15 cellular contexts compared by ENCODE assay signal in genomic region chr5:146426305-146426704, GRCh38.
"Had no signal": no experiment of that assay in that cellular context is flagged by ENCODE, and none has a peak within 500 bp of the region (broad histone marks: within the 10 kb centered on the region; RNA-seq: fewer than 3 reads in every experiment).

No MANE protein-coding gene starts in this region.

- H3K9me3 ChIP-seq: gastroesophageal sphincter, heart right ventricle, tibial artery had no signal

- H3K4me3 ChIP-seq: gastroesophageal sphincter, heart right ventricle, tibial artery had no signal

- H3K27ac ChIP-seq: gastroesophageal sphincter, heart right ventricle, tibial artery had no signal

- FAIRE-seq: bronchial epithelial cell had no signal

- ATAC-seq: stimulated activated naive CD8-positive, alpha-beta T cell treated with anti-CD3 and anti-CD28 coated beads, Interleukin-15, Interleukin-2, amounts not matched to agents 100 U/mL and 50 U/mL, for 24 hours had no signal

- H3K36me3 ChIP-seq: gastroesophageal sphincter, heart right ventricle, tibial artery had no signal

- DNase-seq: activated CD4-positive, CD25-positive, alpha-beta regulatory T cell treated with anti-CD3 and anti-CD28 coated beads, Interleukin-2, amount 50 U/mL, for 72 hours; activated CD8-positive, alpha-beta memory T cell treated with anti-CD3 and anti-CD28 coated beads for 24 hours; activated effector memory CD4-positive, alpha-beta T cell treated with anti-CD3 and anti-CD28 coated beads, Interleukin-2, amount 50 U/mL, for 16 hours; activated naive CD4-positive, alpha-beta T cell treated with anti-CD3 and anti-CD28 coated beads, Interleukin-2, amount 50 U/mL, for 16 hours; activated T-cell treated with anti-CD3 and anti-CD28 coated beads, Interleukin-2, amount 50 U/mL, for 72 hours; effector CD8-positive, alpha-beta T cell; heart right ventricle; immature natural killer cell; left ventricle myocardium superior; stimulated activated CD4-positive, alpha-beta T cell treated with anti-CD3 and anti-CD28 coated beads, Interleukin-2, amount 100 ng/mL, for 24 hours; stimulated activated naive CD8-positive, alpha-beta T cell treated with anti-CD3 and anti-CD28 coated beads, Interleukin-15, Interleukin-2, amounts not matched to agents 100 U/mL and 50 U/mL, for 24 hours; substantia nigra; tibial artery had no signal

- H3K4me1 ChIP-seq: tibial artery had no signal
